9 cellular contexts compared by ENCODE assay signal in the genomic region with DNA sequence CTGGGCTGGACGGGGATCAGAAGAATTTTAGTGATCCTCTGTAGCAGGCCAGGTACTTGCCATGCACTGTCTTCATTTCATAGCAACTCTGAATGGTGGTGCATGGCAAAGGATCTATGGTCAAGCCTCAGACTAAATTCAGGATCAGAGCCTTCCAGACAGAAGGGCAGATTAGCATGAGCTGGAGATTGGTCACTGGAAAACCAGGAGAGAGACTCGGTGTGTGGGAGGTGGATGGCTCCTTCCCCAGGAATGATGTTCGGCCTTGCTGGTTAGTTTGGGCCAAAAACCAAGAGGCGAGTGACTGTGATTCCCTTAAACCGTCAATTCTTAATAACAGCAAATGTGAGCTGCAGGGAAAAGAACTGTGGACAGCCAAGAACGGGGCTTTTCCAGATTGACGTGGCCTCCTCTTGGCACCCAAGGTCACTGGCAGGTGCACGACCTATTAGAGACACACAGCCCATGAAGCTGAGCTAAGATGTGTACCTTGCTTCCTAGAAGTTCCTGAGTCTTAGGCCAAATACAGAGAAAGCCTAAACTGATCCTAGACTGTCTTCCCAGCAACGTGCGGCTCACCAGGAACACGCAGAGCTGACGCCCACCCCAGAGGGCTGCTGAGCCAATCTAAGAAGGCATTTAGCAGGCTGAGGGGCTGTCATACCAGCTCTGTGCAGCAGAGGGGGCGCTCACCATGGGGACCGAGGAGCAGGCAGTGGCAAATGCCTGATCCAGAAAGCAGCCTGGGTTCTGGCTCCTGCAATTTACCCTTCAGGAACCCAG. TPM values are rescaled to one million over a fixed set of nuclear protein-coding genes. Genes with fewer than 3 reads are reported as not detected.
DNase-seq lines count a peak whose midpoint lies in the region; ATAC-seq and TF ChIP-seq lines count a peak whose summit lies in the region.
"Had no signal": no experiment of that assay in that cellular context is flagged by ENCODE, and none has a peak within 500 bp of the region (broad histone marks: within the 10 kb centered on the region; RNA-seq: fewer than 3 reads in every experiment).

No MANE protein-coding gene starts in this region.

- no peaks in the 10 kb centered on the region for H3K9me3 ChIP-seq in right lobe of liver

- H3K4me3 ChIP-seq in right lobe of liver, result no peak overlapping the region

- WGBS in right lobe of liver (ENCODE audit: insufficient coverage, low coverage, low lambda C conversion rate, missing lambda C conversion rate), result 67% methylated on average over 1 of the region's 14 CpGs

- no peak for TF ChIP-seq POLR2A in right lobe of liver (IDR thresholded peaks at IDR 0.05)

- H3K4me1 ChIP-seq in right lobe of liver, result no peaks in the 10 kb centered on the region

- ATAC-seq in right lobe of liver (peak; percentile 79 to 91 (median 83)), HG03097 (IDR thresholded peaks at IDR 0.05; ENCODE audit: low FRiP score, unreplicated experiment) (no peak)

- peaks cover 0 to 87% (median 39%) of the 10 kb centered on the region in 4 donors for H3K36me3 ChIP-seq in right lobe of liver

- H3K27me3 ChIP-seq in right lobe of liver, result no peaks in the 10 kb centered on the region

- DNase-seq in NCI-H510A treated with DMSO at 0.1 percent for 48 hours (lab: John Stamatoyannopoulos, UW) (peak; percentile 3), NCI-H510A (lab: John Stamatoyannopoulos, UW) (no peak), NCI-H2029 treated with DMSO at 0.1 percent for 48 hours (lab: John Stamatoyannopoulos, UW) (peak; percentile 33), cerebellar cortex (ENCODE audit: low spot score) (peak; percentile 86), right lobe of liver (peak; percentile 78 to 79 (median 78))
- peak; percentile 58 for DNase-seq in activated CD4-positive, alpha-beta T cell treated with anti-CD3 and anti-CD28 coated beads for 1 hour
- DNase-seq in stimulated activated CD4-positive, alpha-beta T cell treated with anti-CD3 and anti-CD28 coated beads, TNF-alpha, amount 100 ng/mL, for 24 hours (ENCODE audit: low read depth in 3 of 3), result peak; percentile 46 to 75 (median 54)

- peak; percentile 81 to 89 (median 86) for TF ChIP-seq CTCF in right lobe of liver (IDR thresholded peaks at IDR 0.05)

- intact Hi-C loops in right lobe of liver (cut with DNase I), result no loop called here

- H3K27ac ChIP-seq in right lobe of liver, result no peak overlapping the region

RNA-seq across cellular contexts. Expression of a gene that starts 18.5 kb away (rescaled TPM):
- total RNA-seq in right lobe of liver, result 100 to 1,000 TPM; 218 to 364 (median 265) TPM

RNA-seq across cellular contexts. Expression of a gene that starts 24.4 kb away (rescaled TPM):
- total RNA-seq in right lobe of liver, result under 1 TPM in 1 of 6 experiments, not detected in 5; 0.07 TPM
- total RNA-seq: mononuclear cell had no signal
